In the genomic region with DNA sequence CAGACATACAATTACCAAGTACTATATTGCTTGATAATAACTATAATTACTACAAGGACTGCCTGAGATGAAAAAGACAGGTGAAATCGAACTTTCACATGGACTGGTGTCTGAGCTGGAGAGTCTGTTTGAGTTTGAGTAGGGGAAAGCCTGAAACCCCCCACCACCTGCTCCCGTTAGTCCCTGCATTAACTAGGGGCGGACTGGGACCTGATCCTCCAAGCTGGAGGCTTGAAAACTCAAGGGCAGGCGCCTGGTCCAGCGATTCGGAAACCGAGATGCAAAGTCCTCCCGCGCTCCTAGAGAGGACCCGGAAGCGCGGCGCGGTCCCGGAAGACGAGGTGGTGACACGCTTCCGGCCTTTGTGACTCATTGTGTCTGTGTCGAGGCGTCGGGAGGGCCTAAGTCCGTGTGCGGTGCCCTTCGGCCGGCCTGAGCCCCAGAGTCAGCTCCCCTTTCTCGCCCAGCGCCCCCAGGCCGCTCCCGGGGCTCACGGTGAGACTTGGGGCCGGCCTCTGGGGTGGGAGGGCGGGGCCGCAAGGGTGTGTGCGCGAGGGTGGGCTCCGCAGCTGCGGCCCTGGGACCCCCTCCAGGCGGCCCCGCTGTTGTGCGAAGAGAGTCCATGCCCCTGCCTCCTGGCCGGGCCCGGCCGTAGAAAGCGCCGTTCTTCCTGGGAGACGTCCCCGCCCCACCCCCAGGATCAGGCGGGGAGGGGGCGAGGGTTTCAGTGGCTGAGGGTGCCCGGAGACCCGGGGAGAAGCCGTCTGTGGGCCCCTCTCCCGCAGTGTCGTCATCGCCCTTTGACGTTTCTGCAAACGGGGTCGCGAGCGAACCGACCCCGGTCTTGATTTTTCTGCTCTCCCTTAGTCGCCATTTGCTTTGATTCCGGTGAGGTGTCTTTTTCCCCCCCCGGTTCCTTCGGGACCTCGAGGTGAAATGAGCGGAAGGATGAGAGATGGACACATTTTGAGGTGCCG, we compare ENCODE assay signal across 8 cellular contexts. TPM values are rescaled to one million over a fixed set of nuclear protein-coding genes. Genes with fewer than 3 reads are reported as not detected.
DNase-seq lines count a peak whose midpoint lies in the region; FAIRE-seq and TF ChIP-seq lines count a peak whose summit lies in the region.

Gene ZKSCAN1, plus strand, starts transcription at position 365 of the 977 bp plus-strand sequence. CDS start 7,911 bp downstream, outside the sequence.

- FAIRE-seq in H1 (lab: Jason Lieb, UNC) = no peak

- H3K4me2 ChIP-seq in H1 (ENCODE audit: insufficient read depth in 1 of 2, low read depth in 2 of 2, low read length in 2 of 2) (peak within 1 kb of the TSS; percentile 90 to 98), mesenchymal stem cell (ENCODE audit: low read length, poor library complexity, severe bottlenecking) (peak within 1 kb of the TSS; percentile 53)

- CTCF ChIA-PET in H1 (lab: Charles Lee; ENCODE audit: partially characterized antibody) = interaction anchor here (0.6 to 9.7 kb wide), 9 partner anchors 11 to 166 kb away, joined by 3 to 99 read pairs (median 3); partner anchors contain the start of gene ZSCAN21

- peak; percentile 96 to 97 for TF ChIP-seq POLR2A in H1 (IDR thresholded peaks at IDR 0.05; ENCODE audit: control extremely low read depth in 1 of 2, low read depth in 2 of 2, low read length in 2 of 2)

- H3K18ac ChIP-seq in H1 (ENCODE audit: extremely low read depth, low read length) = no peak within 1 kb of the TSS; the same call in none of the 2 replicates
- peak within 1 kb of the TSS; percentile 37 to 71 for H3K18ac ChIP-seq in mesenchymal stem cell (ENCODE audit: low read depth in 1 of 2, low read length in 2 of 2)

- peaks cover 20 to 48% of the 10 kb centered on the region in 2 experiments for H3K79me2 ChIP-seq in H1 (ENCODE audit: control insufficient read depth in 1 of 2, insufficient read depth in 2 of 2, low read length in 2 of 2)

- H4K20me1 ChIP-seq in H1 (replicated peaks in 1 of 2; ENCODE audit: control insufficient read depth in 1 of 2, insufficient read depth in 2 of 2, low read length in 2 of 2) = peaks cover 2 to 8% of the 10 kb centered on the region in 2 experiments

- H3K36me3 ChIP-seq in H1 (ENCODE audit: control insufficient read depth in 2 of 4, insufficient read depth in 4 of 4, low read length in 3 of 4) = peaks cover 0 to 7% (median 0%) of the 10 kb centered on the region in 4 experiments; a peak in 2 of 8 replicates
- H3K36me3 ChIP-seq in mesenchymal stem cell (ENCODE audit: control insufficient read depth in 1 of 2, insufficient read depth in 2 of 2, low read depth in 1 of 2, low read length in 2 of 2) = peaks cover 10 to 15% of the 10 kb centered on the region in 2 experiments

- POLR2A ChIA-PET in H1 (lab: Charles Lee; ENCODE audit: partially characterized antibody) = interaction anchor here (0.7 to 7.4 kb wide), 23 partner anchors 8 to 417 kb away, joined by 3 to 47 read pairs (median 4); partner anchors contain the start of genes TMEM225B, TRIM4, ZSCAN21 and ZSCAN25

- H2BK12ac ChIP-seq in H1 (ENCODE audit: low read depth, low read length) (no peak within 1 kb of the TSS), mesenchymal stem cell (ENCODE audit: low read length in 2 of 2) (peak within 1 kb of the TSS in 1 of 2 experiments; percentile 15)

- peaks cover 10% of the 10 kb centered on the region for H3K79me1 ChIP-seq in H1 (ENCODE audit: low read depth, low read length)
- H3K79me1 ChIP-seq in mesenchymal stem cell (replicated peaks; ENCODE audit: low read length, poor library complexity, severe bottlenecking) = peaks cover 2% of the 10 kb centered on the region

- H3K23me2 ChIP-seq in H1 (ENCODE audit: low read depth, low read length) = peaks cover 9% of the 10 kb centered on the region

- H3K9ac ChIP-seq in H1 (replicated peaks in 1 of 4; ENCODE audit: extremely low read depth in 1 of 4, low read depth in 3 of 4, low read length in 3 of 4) = peak within 1 kb of the TSS; percentile 92 to 96 (median 93)
- H3K9ac ChIP-seq in mesenchymal stem cell (ENCODE audit: low read length) = peak within 1 kb of the TSS; percentile 98

- peak within 1 kb of the TSS; percentile 94 for H3K23ac ChIP-seq in H1 (ENCODE audit: insufficient read length)
- peak within 1 kb of the TSS in 1 of 2 experiments; percentile 75 for H3K23ac ChIP-seq in mesenchymal stem cell (ENCODE audit: low read length in 2 of 2)

- peak within 1 kb of the TSS; percentile 26 for H4K5ac ChIP-seq in H1 (ENCODE audit: insufficient read length, low read depth, low read length)

- H3K14ac ChIP-seq in H1 (ENCODE audit: insufficient read length) = peak within 1 kb of the TSS; percentile 92
- peak within 1 kb of the TSS in 1 of 2 experiments; percentile 93 for H3K14ac ChIP-seq in mesenchymal stem cell (ENCODE audit: low read length in 2 of 2)

- H2AK5ac ChIP-seq in H1 (ENCODE audit: low read depth, low read length) (no peak within 1 kb of the TSS), mesenchymal stem cell (ENCODE audit: low read length, severe bottlenecking) (peak within 1 kb of the TSS; percentile 28)

- H2BK20ac ChIP-seq in H1 (ENCODE audit: low read length) = no peak within 1 kb of the TSS

- peak within 1 kb of the TSS; percentile 81 for H3K27ac ChIP-seq in H1 (ENCODE audit: low read depth, low read length)
- no peak within 1 kb of the TSS for H3K27ac ChIP-seq in mesenchymal stem cell (ENCODE audit: low read length, poor library complexity, severe bottlenecking)

- H2BK120ac ChIP-seq in H1 (replicated peaks; ENCODE audit: low read depth, low read length) (no peak within 1 kb of the TSS), mesenchymal stem cell (ENCODE audit: low read depth, low read length) (peak within 1 kb of the TSS; percentile 83)

- H3K4me3 ChIP-seq in H1 (ENCODE audit: extremely low read depth in 1 of 4, insufficient read depth in 2 of 4, low read depth in 3 of 4, low read length in 4 of 4) (peak within 1 kb of the TSS; percentile 91 to 99 (median 95)), mesenchymal stem cell (ENCODE audit: insufficient read depth in 1 of 2, low read depth in 1 of 2, low read length in 2 of 2) (peak within 1 kb of the TSS; percentile 79 to 100)

- TF ChIP-seq CTCF in GM20000 (IDR thresholded peaks at IDR 0.05; ENCODE audit: extremely low read depth, missing control alignments) (no peak), H1 (IDR thresholded peaks at IDR 0.05; ENCODE audit: control extremely low read depth in 1 of 3, insufficient read depth in 1 of 3, low read depth in 1 of 3, low read length in 3 of 3) (no peak)

- H3K4me1 ChIP-seq in H1 (replicated peaks in 1 of 4; ENCODE audit: control insufficient read depth in 3 of 4, insufficient read depth in 4 of 4, low read length in 3 of 4) = peaks cover 0 to 4% (median 1%) of the 10 kb centered on the region in 4 experiments; a peak in 3 of 7 replicates
- peaks cover 6% of the 10 kb centered on the region for H3K4me1 ChIP-seq in mesenchymal stem cell (ENCODE audit: control insufficient read depth, insufficient read depth, low read depth, low read length)

- H2BK5ac ChIP-seq in H1 (ENCODE audit: low read depth, low read length) (peak within 1 kb of the TSS; percentile 81; the same call in 1 of the 2 replicates), mesenchymal stem cell (ENCODE audit: low read depth, low read length, poor library complexity, severe bottlenecking) (peak within 1 kb of the TSS; percentile 54)

- 3% methylated on average over 54 of the region's 69 CpGs; no CpG with 5 or more reads in 1 of the 2 experiments for WGBS in H1 (ENCODE audit: extremely low coverage in 1 of 2, insufficient coverage in 1 of 2, insufficient read length in 1 of 2, insufficient replicate concordance in 2 of 2, low coverage in 1 of 2, low lambda C conversion rate in 2 of 2, missing lambda C conversion rate in 1 of 2), 2 experiments
- WGBS in mesenchymal stem cell = under 1% methylated on average over 56 of the region's 69 CpGs

- H3K27me3 ChIP-seq in H1 (replicated peaks in 1 of 4; ENCODE audit: control insufficient read depth in 3 of 4, extremely low read depth in 1 of 4, insufficient read depth in 3 of 4, low read length in 3 of 4) (no peaks in the 10 kb centered on the region), mesenchymal stem cell (ENCODE audit: control insufficient read depth in 1 of 2, insufficient read depth in 1 of 2, low read length in 2 of 2) (peaks cover 8 to 9% of the 10 kb centered on the region in 2 experiments)

- DNase-seq in COLO829 (ENCODE audit: low spot score) (peak; percentile 97), GM20000 (ENCODE audit: low spot score) (peak; percentile 97), HT-29 (ENCODE audit: low spot score) (peak; percentile 94), NOMO-1 treated with DMSO at 0.1 percent for 48 hours (lab: John Stamatoyannopoulos, UW; ENCODE audit: unreplicated experiment) (peak; percentile 93), H1 (ENCODE audit: low read depth in 1 of 2, low spot score in 2 of 2) (peak; percentile 80 to 84), mesenchymal stem cell (peak; percentile 93)
- DNase-seq in activated CD8-positive, alpha-beta memory T cell treated with anti-CD3 and anti-CD28 coated beads for 48 hours (ENCODE audit: low read depth in 2 of 3, low spot score in 2 of 3) = peak; percentile 60 to 67 (median 65)
- peak; percentile 61 for DNase-seq in stimulated activated CD8-positive, alpha-beta memory T cell treated with anti-CD3 and anti-CD28 coated beads, Interleukin-12 subunit alpha, Interleukin-12 subunit beta, amount 100 ng/mL, for 24 hours (ENCODE audit: extremely low read depth)

- peak within 1 kb of the TSS; percentile 36 for H3K4ac ChIP-seq in H1 (replicated peaks; ENCODE audit: insufficient read length, low read depth, low read length)
- peak within 1 kb of the TSS; percentile 65 to 83 for H3K4ac ChIP-seq in mesenchymal stem cell (ENCODE audit: low read depth in 1 of 2, low read length in 2 of 2)

- peak within 1 kb of the TSS; percentile 49 for H3K56ac ChIP-seq in H1 (replicated peaks; ENCODE audit: insufficient read length, low read depth, low read length)

- no peaks in the 10 kb centered on the region for H3K9me3 ChIP-seq in H1 (ENCODE audit: insufficient read depth in 2 of 2, low read depth in 1 of 2, low read length in 1 of 2)
- no peaks in the 10 kb centered on the region for H3K9me3 ChIP-seq in mesenchymal stem cell (ENCODE audit: control insufficient read depth, low read length)

- H2AFZ ChIP-seq in H1 (ENCODE audit: low read length) = peak within 1 kb of the TSS; percentile 43
- H2AFZ ChIP-seq in mesenchymal stem cell (ENCODE audit: low read depth, low read length) = peak within 1 kb of the TSS; percentile 24

- TF ChIP-seq RAD21 in H1 (IDR thresholded peaks at IDR 0.05 in 1 of 2, conservative IDR thresholded peaks at IDR 0.05 in 1 of 2; ENCODE audit: low read depth in 2 of 2, low read length in 2 of 2) = no peak; a peak in 1 of 4 replicates

- TF ChIP-seq EP300 in H1 (IDR thresholded peaks at IDR 0.05; ENCODE audit: borderline replicate concordance in 1 of 2, low read depth in 2 of 2, low read length in 2 of 2) = 0 out of 3 replicates have a peak, but pooled peaks of 1 of the 2 experiments have one; percentile 49

- peak within 1 kb of the TSS; percentile 52 for H4K91ac ChIP-seq in H1 (replicated peaks; ENCODE audit: insufficient read length, low read length)
- peak within 1 kb of the TSS; percentile 29 for H4K91ac ChIP-seq in mesenchymal stem cell (ENCODE audit: low read length)

- H2BK15ac ChIP-seq in H1 (ENCODE audit: low read length) (no peak within 1 kb of the TSS), mesenchymal stem cell (ENCODE audit: low read depth, poor library complexity, severe bottlenecking) (peak within 1 kb of the TSS; percentile 36)

- H4K8ac ChIP-seq in H1 (ENCODE audit: extremely low read depth, insufficient read depth, low read length) (peak within 1 kb of the TSS; percentile 92), mesenchymal stem cell (ENCODE audit: low read length) (peak within 1 kb of the TSS; percentile 89)

RNA-seq across cellular contexts. Expression of gene ZKSCAN1, which starts in this region (rescaled TPM):
- total RNA-seq in HT-29 (2014; rRNA removed; shearing (Covaris generic)) = 22.5 and 32.1 TPM in 2 replicates
- 37.7 and 40.6 TPM in 2 replicates for total RNA-seq in H1 (2021; fragmentation: NEBNext Ultra II Directional; extraction: Animal tissue kit (Norgen Biotek cat#: 25700))
- 8.2 and 9.3 TPM in 2 replicates for polyA plus RNA-seq in H1 (2011; rRNA removed)
- polyA plus RNA-seq in H1 (2011; cell fraction: cytosol; rRNA removed) = 16.9 TPM
- polyA plus RNA-seq in H1 (2011; cell fraction: nucleus; rRNA removed) = 31.1 TPM
- 12.1 to 18.6 TPM (median 14.9 TPM) in 4 replicates for polyA plus RNA-seq in H1 (2012, experiment 1 of 2)
- polyA plus RNA-seq in H1 (2012, experiment 2 of 2) = 1.7 TPM
- 11.8 TPM for polyA plus RNA-seq in H1 (2013, experiment 1 of 2)
- 10.7 TPM for polyA plus RNA-seq in H1 (2013, experiment 2 of 2)
- polyA minus RNA-seq in H1 (2011; rRNA and poly(A)+ RNA removed) = 60.6 and 68.2 TPM in 2 replicates
- 28.3 TPM for polyA minus RNA-seq in H1 (2011; cell fraction: cytosol; rRNA and poly(A)+ RNA removed)
- 22.6 TPM for polyA minus RNA-seq in H1 (2011; cell fraction: nucleus; rRNA and poly(A)+ RNA removed)
- 18.7 TPM for polyA plus RNA-seq in mesenchymal stem cell (2013, experiment 1 of 2)
- polyA plus RNA-seq in mesenchymal stem cell (2013, experiment 2 of 2) = 18.2 TPM
